ENCODE assay signal across 3 cellular contexts in genomic region chr20:39946053-39946810, GRCh38.
TF ChIP-seq lines count a peak whose summit lies in the region.

No MANE protein-coding gene starts in this region.

TF ChIP-seq in HepG2, 621 proteins besides CTCF, POLR2A, EP300 and RAD21 (continued from another document):
- TF ChIP-seq MNT (IDR thresholded peaks at IDR 0.05) = peak; percentile 99

TF ChIP-seq in GM12878, 131 proteins besides CTCF, POLR2A, EP300 and RAD21 (continued from another document):
- TF ChIP-seq USF1 (IDR thresholded peaks at IDR 0.05; ENCODE audit: borderline replicate concordance, extremely low read length, insufficient read depth, low read depth, low read length) (no peak), RELA (IDR thresholded peaks at IDR 0.05; ENCODE audit: borderline replicate concordance, partially characterized antibody) (no peak), JUND (IDR thresholded peaks at IDR 0.05; ENCODE audit: low read depth, low read length) (no peak), NR2C2 (IDR thresholded peaks at IDR 0.05; ENCODE audit: borderline replicate concordance, control insufficient read depth, insufficient read length, low read depth) (no peak), IRF5 (IDR thresholded peaks at IDR 0.05; ENCODE audit: borderline replicate concordance) (no peak), GATAD2B (conservative IDR thresholded peaks at IDR 0.05; ENCODE audit: low read depth) (no peak), MXI1 (IDR thresholded peaks at IDR 0.05; ENCODE audit: low read depth, low read length) (no peak), SUZ12 (IDR thresholded peaks at IDR 0.05; ENCODE audit: unreplicated experiment) (no peak), NFXL1 (IDR thresholded peaks at IDR 0.05; ENCODE audit: borderline replicate concordance) (no peak), POLR2AphosphoS2 (IDR thresholded peaks at IDR 0.05; ENCODE audit: low read depth, low read length) (no peak), ZBTB11 (CRISPR knock-in tag; IDR thresholded peaks at IDR 0.05) (no peak), SIN3A (IDR thresholded peaks at IDR 0.05; ENCODE audit: low read depth, low read length) (no peak), GABPA (IDR thresholded peaks at IDR 0.05; ENCODE audit: low read depth) (no peak), JUNB (IDR thresholded peaks at IDR 0.05) (no peak), SMARCA5 (IDR thresholded peaks at IDR 0.05) (no peak), MEF2A (IDR thresholded peaks at IDR 0.05; ENCODE audit: insufficient read depth, low read depth, low read length) (no peak), ZSCAN29 (IDR thresholded peaks at IDR 0.05) (no peak), SPI1 (IDR thresholded peaks at IDR 0.05; ENCODE audit: borderline replicate concordance, insufficient read depth, low read depth, low read length) (no peak), ATF7 (IDR thresholded peaks at IDR 0.05; ENCODE audit: low read depth) (peak; percentile 36; the same call in 1 of the 2 replicates), MTA2 (IDR thresholded peaks at IDR 0.05; ENCODE audit: low read depth) (peak; percentile 40; the same call in 1 of the 2 replicates), WRNIP1 (IDR thresholded peaks at IDR 0.05; ENCODE audit: borderline replicate concordance, low read depth, low read length) (no peak), NR2F1 (conservative IDR thresholded peaks at IDR 0.05) (peak; percentile 62), MTA3 (IDR thresholded peaks at IDR 0.05; ENCODE audit: borderline replicate concordance, low read length) (no peak), PAX8 (IDR thresholded peaks at IDR 0.05) (no peak), BRCA1 (IDR thresholded peaks at IDR 0.05; ENCODE audit: low read depth, low read length) (no peak)
TF ChIP-seq in GM12878: peak in this region for 4.

TF ChIP-seq in SK-N-SH, 30 proteins besides CTCF, POLR2A, EP300 and RAD21 (continued from another document):
- no peak for TF ChIP-seq MAX (IDR thresholded peaks at IDR 0.05; ENCODE audit: low read depth)
- no peak for TF ChIP-seq MXI1 (IDR thresholded peaks at IDR 0.05; ENCODE audit: low read depth, low read length)
- TF ChIP-seq JUND (IDR thresholded peaks at IDR 0.05) = no peak
- TF ChIP-seq ELF1 (IDR thresholded peaks at IDR 0.05) = no peak
- no peak for TF ChIP-seq TEAD4 (IDR thresholded peaks at IDR 0.05; ENCODE audit: borderline replicate concordance, insufficient read depth)
TF ChIP-seq in SK-N-SH: peak in this region for 0.
